Comparison of ENCODE assay signal across 23 cellular contexts in the genomic region with DNA sequence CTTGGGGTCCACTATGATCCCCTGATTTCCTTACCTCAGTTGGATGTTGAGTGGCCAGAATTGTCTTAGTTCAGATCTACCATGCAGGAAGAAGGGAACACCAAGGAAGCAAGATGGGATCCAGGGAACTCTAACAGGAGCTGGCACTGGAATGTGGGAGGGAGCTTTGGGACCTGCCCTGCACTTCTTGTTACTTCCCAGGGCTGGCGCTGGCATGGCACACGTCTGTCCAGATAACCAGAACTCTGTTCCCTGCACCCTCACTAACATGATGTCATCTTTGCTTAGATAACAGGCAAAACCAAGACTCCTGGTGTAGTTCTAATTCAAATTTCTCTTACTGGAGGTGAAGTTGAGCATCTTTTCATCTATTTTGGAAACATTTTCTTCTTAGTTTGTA.
"Had no signal": no experiment of that assay in that cellular context is flagged by ENCODE, and none has a peak within 500 bp of the region (broad histone marks: within the 10 kb centered on the region; RNA-seq: fewer than 3 reads in every experiment).

No MANE protein-coding gene starts in this region.

- H3K27me3 Mint-ChIP-seq: activated CD4-positive, alpha-beta T cell treated with anti-CD3 and anti-CD28 coated beads for 36 hours; activated CD8-positive, alpha-beta memory T cell treated with anti-CD3 and anti-CD28 coated beads, Interleukin-2, amount 10 ng/mL, durations not matched to agents 7 days and 5 days; stimulated activated naive B cell treated with anti-CD40 and anti-IgM and Interleukin-4, amounts not matched to agents 10 μg/mL and 1 μg/mL and 100 μg/mL, for 72 hours had no signal

- ATAC-seq: activated CD4-positive, alpha-beta T cell treated with anti-CD3 and anti-CD28 coated beads for 36 hours; activated CD8-positive, alpha-beta memory T cell treated with anti-CD3 and anti-CD28 coated beads, Interleukin-2, amount 10 ng/mL, durations not matched to agents 7 days and 5 days; activated CD8-positive, alpha-beta T cell treated with anti-CD3 and anti-CD28 coated beads, Interleukin-2, amount 10 ng/mL, durations not matched to agents 7 days and 5 days; activated naive CD4-positive, alpha-beta T cell treated with anti-CD3 and anti-CD28 coated beads, Interleukin-2, amount 50 U/mL, for 72 hours; activated T-cell treated with anti-CD3 and anti-CD28 coated beads, Interleukin-2, amount 50 U/mL, for 72 hours; effector memory CD8-positive, alpha-beta T cell; naive thymus-derived CD8-positive, alpha-beta T cell; stimulated activated naive B cell treated with anti-CD40 and anti-IgM and Interleukin-4, amounts not matched to agents 10 μg/mL and 1 μg/mL and 100 μg/mL, for 72 hours had no signal

- H3K27ac Mint-ChIP-seq: activated CD4-positive, alpha-beta T cell treated with anti-CD3 and anti-CD28 coated beads for 36 hours; activated CD8-positive, alpha-beta memory T cell treated with anti-CD3 and anti-CD28 coated beads, Interleukin-2, amount 10 ng/mL, durations not matched to agents 7 days and 5 days; activated CD8-positive, alpha-beta T cell treated with anti-CD3 and anti-CD28 coated beads, Interleukin-2, amount 10 ng/mL, durations not matched to agents 7 days and 5 days; activated naive CD4-positive, alpha-beta T cell treated with anti-CD3 and anti-CD28 coated beads, Interleukin-2, amount 50 U/mL, for 72 hours; activated T-cell treated with anti-CD3 and anti-CD28 coated beads, Interleukin-2, amount 50 U/mL, for 72 hours; effector memory CD8-positive, alpha-beta T cell; naive thymus-derived CD8-positive, alpha-beta T cell; stimulated activated naive B cell treated with anti-CD40 and anti-IgM and Interleukin-4, amounts not matched to agents 10 μg/mL and 1 μg/mL and 100 μg/mL, for 72 hours had no signal

- DNase-seq: activated CD4-positive, CD25-positive, alpha-beta regulatory T cell; activated CD8-positive, alpha-beta memory T cell treated with anti-CD3 and anti-CD28 coated beads, Interleukin-2, amount 10 ng/mL, durations not matched to agents 7 days and 5 days; activated CD8-positive, alpha-beta T cell treated with anti-CD3 and anti-CD28 coated beads, Interleukin-2, amount 10 ng/mL, durations not matched to agents 7 days and 5 days; activated naive CD4-positive, alpha-beta T cell; activated T-cell treated with anti-CD3 and anti-CD28 coated beads, Interleukin-2, amount 50 U/mL, for 72 hours; anterior cingulate cortex; cerebellar nuclear complex; colonic mucosa; effector memory CD8-positive, alpha-beta T cell; naive thymus-derived CD8-positive, alpha-beta T cell; retina; stimulated activated CD4-positive, alpha-beta T cell treated with anti-CD3 and anti-CD28 coated beads, Interleukin-1b, Interleukin-23, amount 100 ng/mL, for 48 hours; stimulated activated naive B cell treated with anti-CD40 and anti-IgM and Interleukin-4, amounts not matched to agents 10 μg/mL and 1 μg/mL and 100 μg/mL, for 72 hours; stomach; upper lobe of right lung had no signal

- H3K27me3 ChIP-seq: cardiac muscle cell, colonic mucosa, gastrocnemius medialis, hepatocyte, stomach, tibial artery, upper lobe of right lung had no signal

- H3K9me3 ChIP-seq: colonic mucosa, upper lobe of right lung had no signal

- H3K27ac ChIP-seq: cardiac muscle cell, colonic mucosa, gastrocnemius medialis, hepatocyte, skin epidermis, stomach, tibial artery, upper lobe of right lung had no signal

- H3K79me2 ChIP-seq: hepatocyte had no signal

- H3K4me1 ChIP-seq: colonic mucosa, gastrocnemius medialis had no signal

- H3K4me2 ChIP-seq: hepatocyte had no signal

- H3K4me3 ChIP-seq: cardiac muscle cell, colonic mucosa, gastrocnemius medialis, hepatocyte, skin epidermis, stomach, tibial artery, upper lobe of right lung had no signal

- H3K36me3 ChIP-seq: cardiac muscle cell, colonic mucosa, gastrocnemius medialis, stomach, tibial artery, upper lobe of right lung had no signal

- H3K4me3 Mint-ChIP-seq: activated CD4-positive, alpha-beta T cell treated with anti-CD3 and anti-CD28 coated beads for 36 hours; activated CD8-positive, alpha-beta memory T cell treated with anti-CD3 and anti-CD28 coated beads, Interleukin-2, amount 10 ng/mL, durations not matched to agents 7 days and 5 days; activated CD8-positive, alpha-beta T cell treated with anti-CD3 and anti-CD28 coated beads, Interleukin-2, amount 10 ng/mL, durations not matched to agents 7 days and 5 days; activated T-cell treated with anti-CD3 and anti-CD28 coated beads, Interleukin-2, amount 50 U/mL, for 72 hours; brain; effector memory CD8-positive, alpha-beta T cell; naive thymus-derived CD8-positive, alpha-beta T cell; stimulated activated naive B cell treated with anti-CD40 and anti-IgM and Interleukin-4, amounts not matched to agents 10 μg/mL and 1 μg/mL and 100 μg/mL, for 72 hours had no signal

- H3K36me3 Mint-ChIP-seq: activated CD8-positive, alpha-beta memory T cell treated with anti-CD3 and anti-CD28 coated beads, Interleukin-2, amount 10 ng/mL, durations not matched to agents 7 days and 5 days had no signal

- H2AFZ ChIP-seq: hepatocyte had no signal
